In genomic region chr11:121870202-121871045, GRCh38 we compare ENCODE assay signal across 13 cellular contexts.
A peak's percentile ranks its signal among the peaks of the same experiment; 100 is the strongest.
DNase-seq lines count a peak whose midpoint lies in the region; ATAC-seq and TF ChIP-seq lines count a peak whose summit lies in the region.
"Had no signal": no experiment of that assay in that cellular context is flagged by ENCODE, and none has a peak within 500 bp of the region (broad histone marks: within the 10 kb centered on the region; RNA-seq: fewer than 3 reads in every experiment).

No MANE protein-coding gene starts in this region.

- H3K27me3 ChIP-seq in endodermal cell (ENCODE audit: control insufficient read depth, insufficient read depth, low read length, poor library complexity, severe bottlenecking) (no peaks in the 10 kb centered on the region), lower lobe of right lung (ENCODE audit: low read depth) (no peaks in the 10 kb centered on the region), transverse colon (no peaks in the 10 kb centered on the region)

- no peaks in the 10 kb centered on the region for H3K9me3 Mint-ChIP-seq in endodermal cell
- H3K9me3 Mint-ChIP-seq: activated CD4-positive, alpha-beta T cell treated with anti-CD3 and anti-CD28 coated beads, Interleukin-2, amount 10 ng/mL, durations not matched to agents 24 days and 14 days had no signal

- peaks cover 15% of the 10 kb centered on the region for H3K4me1 Mint-ChIP-seq in endodermal cell
- H3K4me1 Mint-ChIP-seq: activated CD4-positive, alpha-beta T cell treated with anti-CD3 and anti-CD28 coated beads, Interleukin-2, amount 10 ng/mL, durations not matched to agents 24 days and 14 days had no signal

- H3K4me3 ChIP-seq in endodermal cell (ENCODE audit: low read length) (no peak overlapping the region), lower lobe of right lung (no peak overlapping the region), transverse colon (no peak overlapping the region)

- no peak overlapping the region for H3K27ac Mint-ChIP-seq in endodermal cell
- H3K27ac Mint-ChIP-seq: activated CD4-positive, alpha-beta T cell treated with anti-CD3 and anti-CD28 coated beads, Interleukin-2, amount 10 ng/mL, durations not matched to agents 24 days and 14 days had no signal

- DNase-seq in LHCN-M2 (ENCODE audit: low read depth) (peak; percentile 28), endodermal cell (no peak), lower lobe of right lung (no peak), transverse colon (no peak), NCI-H82 treated with DMSO at 0.1 percent for 48 hours (lab: John Stamatoyannopoulos, UW; ENCODE audit: unreplicated experiment) (no peak)
- DNase-seq in stimulated activated CD4-positive, alpha-beta T cell treated with anti-CD3 and anti-CD28 coated beads, Interleukin-2, amount 100 ng/mL, for 24 hours: no peak
- DNase-seq: activated CD4-positive, alpha-beta T cell treated with anti-CD3 and anti-CD28 coated beads, Interleukin-2, amount 10 ng/mL, durations not matched to agents 24 days and 14 days; activated effector memory CD4-positive, alpha-beta T cell treated with Interleukin-2 at 50 U/mL for 16 hours; dermis blood vessel endothelial cell; DMS79 treated with DMSO at 0.1 percent for 48 hours; NCI-H1436; stimulated activated CD8-positive, alpha-beta memory T cell treated with anti-CD3 and anti-CD28 coated beads, Interleukin-4, amount 100 ng/mL, for 48 hours had no signal

- in situ Hi-C loops in transverse colon (cut with MboI; ENCODE audit: low pct_ligation_motif_present in 1 of 4, low pct_unique_long_range_greater_than_20kb in 1 of 4, low sequenced_read_pairs in 3 of 4): no loop called here

- intact Hi-C loops in lower lobe of right lung (cut with DNase I): no loop called here
- intact Hi-C loops in transverse colon (cut with DNase I; ENCODE audit: low total_unique reads): no loop called here

- H3K9ac ChIP-seq in endodermal cell (ENCODE audit: extremely low read depth, low read length, poor library complexity, severe bottlenecking): no peak overlapping the region

- no peak overlapping the region for H3K4me3 Mint-ChIP-seq in endodermal cell
- H3K4me3 Mint-ChIP-seq: activated CD4-positive, alpha-beta T cell treated with anti-CD3 and anti-CD28 coated beads, Interleukin-2, amount 10 ng/mL, durations not matched to agents 24 days and 14 days had no signal

- H3K36me3 Mint-ChIP-seq in endodermal cell (ENCODE audit: low read depth): no peaks in the 10 kb centered on the region

- no peak for TF ChIP-seq EP300 in transverse colon (IDR thresholded peaks at IDR 0.05; ENCODE audit: low read depth)

- WGBS in endodermal cell (ENCODE audit: insufficient coverage in 1 of 2, insufficient read length in 1 of 2), 2 experiments: 86 to 100% methylated on average over 2 to 7 of the region's 7 CpGs
- WGBS in transverse colon (ENCODE audit: low coverage in 1 of 2), 2 donors: 54 to 83% methylated on average over 3 to 7 of the region's 7 CpGs

- ATAC-seq in lower lobe of right lung (peak; percentile 42 to 63), GM18858 (IDR thresholded peaks at IDR 0.05; ENCODE audit: unreplicated experiment) (no peak)

- no peaks in the 10 kb centered on the region for H3K9me3 ChIP-seq in endodermal cell (ENCODE audit: control insufficient read depth, low read length)
- no peaks in the 10 kb centered on the region for H3K9me3 ChIP-seq in lower lobe of right lung
- H3K9me3 ChIP-seq in transverse colon: no peaks in the 10 kb centered on the region

- H3K27me3 Mint-ChIP-seq in endodermal cell (ENCODE audit: insufficient read depth): no peaks in the 10 kb centered on the region
- H3K27me3 Mint-ChIP-seq: activated CD4-positive, alpha-beta T cell treated with anti-CD3 and anti-CD28 coated beads, Interleukin-2, amount 10 ng/mL, durations not matched to agents 24 days and 14 days had no signal

- no peaks in the 10 kb centered on the region for H3K36me3 ChIP-seq in endodermal cell (ENCODE audit: control insufficient read depth, insufficient read depth, low read length)
- H3K36me3 ChIP-seq in lower lobe of right lung: no peaks in the 10 kb centered on the region
- H3K36me3 ChIP-seq in transverse colon: no peaks in the 10 kb centered on the region

- TF ChIP-seq CTCF in endodermal cell (conservative IDR thresholded peaks at IDR 0.05): peak; percentile 55
- no peak for TF ChIP-seq CTCF in lower lobe of right lung (IDR thresholded peaks at IDR 0.05)
- TF ChIP-seq CTCF in transverse colon (IDR thresholded peaks at IDR 0.05): no peak

- no peak overlapping the region for H3K27ac ChIP-seq in endodermal cell (ENCODE audit: low read depth, low read length)
- H3K27ac ChIP-seq in lower lobe of right lung: no peak overlapping the region
- peak overlapping the region in 3 of 4 donors; percentile 13 to 39 (median 35) for H3K27ac ChIP-seq in transverse colon

- TF ChIP-seq POLR2A in transverse colon (IDR thresholded peaks at IDR 0.05): no peak

- H3K4me1 ChIP-seq in endodermal cell (ENCODE audit: control insufficient read depth, insufficient read depth, low read length) (peaks cover 3% of the 10 kb centered on the region), lower lobe of right lung (peaks cover 8% of the 10 kb centered on the region), transverse colon (no peaks in the 10 kb centered on the region)

Comparison
In these comparisons a context has a peak if more than half of its experiments do, and no peak if none do; other contexts are left out.
1. H3K27ac ChIP-seq: peak in transverse colon (3 of 4); none in endodermal cell (single experiment) and lower lobe of right lung (single experiment).